ENCODE assay signal across 8 cellular contexts in the genomic region with DNA sequence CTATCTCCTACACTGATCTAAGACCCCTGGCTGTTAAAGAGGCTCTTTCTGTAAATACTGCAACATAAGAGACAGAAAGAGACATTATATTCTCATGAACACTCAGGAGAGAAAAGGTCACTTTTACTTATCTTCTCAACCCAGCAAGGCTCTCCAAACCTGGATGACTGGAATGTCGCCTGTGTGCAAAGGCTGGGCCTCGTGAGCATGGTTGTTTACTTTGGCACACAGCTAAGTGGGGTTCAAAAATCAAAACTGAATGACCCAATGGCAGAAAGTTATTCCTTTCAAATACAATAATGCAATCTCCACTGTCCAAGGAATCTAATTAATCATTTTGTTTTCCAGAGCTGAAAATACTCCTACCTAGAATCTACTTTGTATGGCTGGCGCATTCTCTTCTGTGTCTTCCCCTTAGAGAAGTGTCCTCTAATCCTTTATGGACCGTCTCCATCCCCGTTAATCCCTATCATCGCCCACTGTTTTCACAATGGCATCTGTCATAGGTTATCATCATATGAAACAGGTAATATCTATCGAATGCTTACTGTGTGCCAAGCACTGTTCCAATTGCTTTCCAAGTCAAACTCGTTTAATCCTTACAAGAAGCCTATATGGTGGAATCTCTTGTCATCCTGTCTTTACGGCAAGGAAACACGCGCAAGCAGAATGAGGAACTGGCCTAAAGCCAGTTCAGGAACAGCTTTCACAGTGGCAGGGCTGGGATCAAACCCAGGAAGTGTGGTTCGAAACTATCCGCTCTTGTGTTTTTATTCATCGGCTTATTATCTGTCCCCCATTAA. TPM values are rescaled to one million over a fixed set of nuclear protein-coding genes. Genes with fewer than 3 reads are reported as not detected.
DNase-seq lines count a peak whose midpoint lies in the region; ATAC-seq, FAIRE-seq and TF ChIP-seq lines count a peak whose summit lies in the region.

No MANE protein-coding gene starts in this region.

- peaks cover 0 to 9% (median 7%) of the 10 kb centered on the region in 3 donors for H3K4me1 ChIP-seq in pancreas

- no peaks in the 10 kb centered on the region for H3K27me3 ChIP-seq in pancreas

- WGBS in pancreas, 2 donors, result 44 to 55% methylated on average over 14 of the region's 14 CpGs

- DNase-seq in GM12865 (ENCODE audit: low read depth) (peak; percentile 28), OCI-M1 (lab: John Stamatoyannopoulos, UW) (peak; percentile 60), epidermal melanocyte (ENCODE audit: insufficient read length, low spot score) (peak; percentile 7), posterior vena cava (ENCODE audit: low spot score) (peak; percentile 9), pancreas (no peak)
- no peak for DNase-seq in activated CD8-positive, alpha-beta memory T cell treated with anti-CD3 and anti-CD28 coated beads, Interleukin-2, amount 50 U/mL, for 48 hours

- H3K4me3 ChIP-seq in GM12865 (ENCODE audit: low read depth, low read length), result peak overlapping the region; percentile 61
- H3K4me3 ChIP-seq in pancreas, result peak overlapping the region in 2 of 4 donors; percentile 68 to 98

- intact Hi-C loops in posterior vena cava (cut with DNase I), result no loop called here
- intact Hi-C loops in pancreas (cut with DNase I), result no loop called here

- ATAC-seq in GM21515 (IDR thresholded peaks at IDR 0.05; ENCODE audit: unreplicated experiment) (no peak), pancreas (no peak), HG02840 (IDR thresholded peaks at IDR 0.05; ENCODE audit: low FRiP score, unreplicated experiment) (no peak)

- FAIRE-seq in pancreas (lab: Jason Lieb, UNC), result no peak

- no peaks in the 10 kb centered on the region for H3K36me3 ChIP-seq in pancreas

- H3K27ac ChIP-seq in pancreas, result no peak overlapping the region

- H3K9me3 ChIP-seq in pancreas, result no peaks in the 10 kb centered on the region

- TF ChIP-seq CTCF in GM12865 (IDR thresholded peaks at IDR 0.05; ENCODE audit: insufficient read depth, low read depth, low read length, missing control alignments), result no peak
- no peak for TF ChIP-seq CTCF in pancreas (IDR thresholded peaks at IDR 0.05)

RNA-seq across cellular contexts. Expression of a gene that starts 1.3 kb away (rescaled TPM):
- total RNA-seq in posterior vena cava, result 1 to 10 TPM; 4.5 to 4.9 TPM
- 1 to 10 TPM in 5 of 6 donors, under 1 TPM in 1; 0.95 to 2.8 (median 1.5) TPM for total RNA-seq in pancreas
- polyA plus RNA-seq in pancreas, result 1 to 10 TPM; 2.2 to 3.4 TPM

RNA-seq across cellular contexts. Expression of a gene that starts 32.9 kb away (rescaled TPM):
- 1 to 10 TPM in 1 of 2 donors, under 1 TPM in 1; 0.81 to 1.0 TPM for total RNA-seq in posterior vena cava
- under 1 TPM; 0.12 to 0.87 (median 0.51) TPM for total RNA-seq in pancreas
- polyA plus RNA-seq in pancreas, result under 1 TPM; 0.34 to 0.40 TPM

RNA-seq across cellular contexts. Expression of a gene that starts 44.4 kb away (rescaled TPM):
- total RNA-seq in posterior vena cava (1 to 10 TPM; 4.0 to 6.2 TPM), pancreas (10 to 100 TPM; 14.6 to 36.9 (median 20.6) TPM)
- 10 to 100 TPM; 16.0 to 28.1 TPM for polyA plus RNA-seq in pancreas

Comparison
In these comparisons a context has a peak if more than half of its experiments do, and no peak if none do; other contexts are left out.
1. DNase-seq: peak in GM12865 (single experiment), OCI-M1 (single experiment), epidermal melanocyte (single experiment) and posterior vena cava (single experiment); none in pancreas (0 of 6) and activated CD8-positive, alpha-beta memory T cell treated with anti-CD3 and anti-CD28 coated beads, Interleukin-2, amount 50 U/mL, for 48 hours (single experiment).